23 cellular contexts compared by ENCODE assay signal in genomic region chr6:129648819-129649491, GRCh38.
"Had no signal": no experiment of that assay in that cellular context is flagged by ENCODE, and none has a peak within 500 bp of the region (broad histone marks: within the 10 kb centered on the region; RNA-seq: fewer than 3 reads in every experiment).

No MANE protein-coding gene starts in this region.

- H3K9me3 ChIP-seq: ascending aorta, breast epithelium, prostate gland, right atrium auricular region, transverse colon had no signal

- H3K4me3 ChIP-seq: ascending aorta, breast epithelium, lung, prostate gland, right atrium auricular region, transverse colon had no signal

- DNase-seq: activated CD4-positive, CD25-positive, alpha-beta regulatory T cell treated with anti-CD3 and anti-CD28 coated beads, Interleukin-2, amount 50 U/mL, for 72 hours; activated CD8-positive, alpha-beta memory T cell treated with anti-CD3 and anti-CD28 coated beads for 24 hours; activated CD8-positive, alpha-beta memory T cell treated with anti-CD3 and anti-CD28 coated beads, Interleukin-2, amount 50 U/mL, for 48 hours; activated effector memory CD4-positive, alpha-beta T cell treated with Interleukin-2 at 50 U/mL for 16 hours; activated naive CD4-positive, alpha-beta T cell treated with anti-CD3 and anti-CD28 coated beads, Interleukin-2, amount 10 ng/mL, durations not matched to agents 7 days and 5 days; activated naive CD8-positive, alpha-beta T cell treated with anti-CD3 and anti-CD28 coated beads, Interleukin-2, amount 50 U/mL, for 24 hours; activated T-cell treated with anti-CD3 and anti-CD28 coated beads, Interleukin-2, amount 50 U/mL, for 48 hours; effector memory CD4-positive, alpha-beta T cell; foreskin fibroblast; glutamatergic neuron; kidney; nephron progenitor cell; occipital lobe; stimulated activated naive CD8-positive, alpha-beta T cell treated with anti-CD3 and anti-CD28 coated beads, Interleukin-15, Interleukin-2, amounts not matched to agents 100 U/mL and 50 U/mL, for 24 hours; T-helper 9 cell; transverse colon had no signal

- H3K36me3 ChIP-seq: ascending aorta, breast epithelium, prostate gland, right atrium auricular region, transverse colon had no signal

- H3K4me3 Mint-ChIP-seq: activated naive CD4-positive, alpha-beta T cell treated with anti-CD3 and anti-CD28 coated beads, Interleukin-2, amount 10 ng/mL, durations not matched to agents 7 days and 5 days; activated naive CD8-positive, alpha-beta T cell treated with anti-CD3 and anti-CD28 coated beads, Interleukin-2, amount 50 U/mL, for 24 hours; mesothelial cell of epicardium; nephron progenitor cell had no signal

- H3K27me3 ChIP-seq: ascending aorta, breast epithelium, right atrium auricular region, transverse colon had no signal

- H3K4me1 ChIP-seq: breast epithelium, prostate gland had no signal

- H3K4me1 Mint-ChIP-seq: activated naive CD8-positive, alpha-beta T cell treated with anti-CD3 and anti-CD28 coated beads, Interleukin-2, amount 50 U/mL, for 24 hours had no signal

- H3K36me3 Mint-ChIP-seq: activated naive CD4-positive, alpha-beta T cell treated with anti-CD3 and anti-CD28 coated beads, Interleukin-2, amount 10 ng/mL, durations not matched to agents 7 days and 5 days; mesothelial cell of epicardium had no signal

- H3K27ac ChIP-seq: ascending aorta, breast epithelium, prostate gland, right atrium auricular region, transverse colon had no signal

- H3K9me3 Mint-ChIP-seq: activated naive CD4-positive, alpha-beta T cell treated with anti-CD3 and anti-CD28 coated beads, Interleukin-2, amount 10 ng/mL, durations not matched to agents 7 days and 5 days; activated naive CD8-positive, alpha-beta T cell treated with anti-CD3 and anti-CD28 coated beads, Interleukin-2, amount 50 U/mL, for 24 hours; mesothelial cell of epicardium; nephron progenitor cell had no signal

- H3K27ac Mint-ChIP-seq: activated naive CD4-positive, alpha-beta T cell treated with anti-CD3 and anti-CD28 coated beads, Interleukin-2, amount 10 ng/mL, durations not matched to agents 7 days and 5 days; activated naive CD8-positive, alpha-beta T cell treated with anti-CD3 and anti-CD28 coated beads, Interleukin-2, amount 50 U/mL, for 24 hours; mesothelial cell of epicardium; nephron progenitor cell had no signal

- H3K27me3 Mint-ChIP-seq: activated naive CD4-positive, alpha-beta T cell treated with anti-CD3 and anti-CD28 coated beads, Interleukin-2, amount 10 ng/mL, durations not matched to agents 7 days and 5 days; activated naive CD8-positive, alpha-beta T cell treated with anti-CD3 and anti-CD28 coated beads, Interleukin-2, amount 50 U/mL, for 24 hours had no signal

- ATAC-seq: activated naive CD8-positive, alpha-beta T cell treated with anti-CD3 and anti-CD28 coated beads, Interleukin-2, amount 50 U/mL, for 24 hours; left lobe of liver; stimulated activated naive CD8-positive, alpha-beta T cell treated with anti-CD3 and anti-CD28 coated beads, Interleukin-15, Interleukin-2, amounts not matched to agents 100 U/mL and 50 U/mL, for 24 hours had no signal
